8 cellular contexts compared by ENCODE assay signal in the genomic region with DNA sequence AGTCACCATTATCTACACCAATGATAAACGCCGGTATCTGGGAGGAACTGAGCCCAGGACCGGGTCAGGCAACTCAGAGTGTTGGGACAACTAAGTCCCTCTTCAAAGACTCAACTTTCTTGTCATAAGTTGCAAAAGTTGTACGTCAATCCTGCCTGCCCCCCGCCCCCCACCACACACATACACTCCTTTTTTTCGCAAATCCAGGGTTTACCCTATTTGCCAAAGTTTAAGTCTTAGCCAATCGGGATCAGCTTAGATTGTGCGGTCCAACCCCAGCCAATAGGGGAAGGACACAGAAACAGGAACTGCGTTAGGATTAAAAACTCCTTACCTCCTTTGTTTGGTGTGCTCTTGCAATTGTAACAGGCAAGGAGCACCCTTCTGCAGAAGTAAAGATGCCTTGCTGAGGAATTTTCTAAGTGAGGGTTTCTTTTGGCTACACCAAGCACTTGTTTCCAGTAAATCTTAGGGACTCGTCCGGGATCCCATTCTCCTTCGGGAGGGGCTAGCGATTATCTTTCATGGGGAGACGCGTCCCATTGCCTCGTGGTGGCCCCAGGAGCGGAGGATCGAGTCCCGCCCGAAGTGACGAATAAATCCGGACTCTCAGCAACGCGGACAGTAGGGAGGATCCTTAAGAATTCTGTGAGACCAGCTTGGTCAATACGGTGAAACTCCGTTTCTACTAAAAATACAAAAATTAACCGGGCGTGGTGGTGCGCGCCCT.
A peak's percentile ranks its signal among the peaks of the same experiment; 100 is the strongest.
DNase-seq lines count a peak whose midpoint lies in the region; ATAC-seq and TF ChIP-seq lines count a peak whose summit lies in the region.

No MANE protein-coding gene starts in this region.

- H3K4me1 ChIP-seq in NT2/D1 (ENCODE audit: insufficient read depth, insufficient read length): peaks cover 2% of the 10 kb centered on the region
- peaks cover 0 to 17% (median 0%) of the 10 kb centered on the region in 3 donors for H3K4me1 ChIP-seq in gastroesophageal sphincter
- H3K4me1 ChIP-seq in neutrophil (ENCODE audit: control insufficient read depth in 1 of 2, insufficient read depth in 1 of 2, low read depth in 1 of 2, low read length in 1 of 2): peaks cover 19 to 26% of the 10 kb centered on the region in 2 experiments

- POLR2A ChIA-PET in BJ (lab: Charles Lee): interaction anchor here (0.6 to 0.9 kb wide), 6 partner anchors 9 to 688 kb away, joined by 3 to 26 read pairs (median 3); a partner anchor contains a TSS

- H3K27ac ChIP-seq in gastroesophageal sphincter (peak overlapping the region; percentile 9 to 85 (median 81)), neutrophil (peak overlapping the region; percentile 43)

- H3K9me3 ChIP-seq in NT2/D1 (ENCODE audit: insufficient read depth, low read length) (no peaks in the 10 kb centered on the region), gastroesophageal sphincter (no peaks in the 10 kb centered on the region), neutrophil (no peaks in the 10 kb centered on the region)

- TF ChIP-seq EP300 in gastroesophageal sphincter (IDR thresholded peaks at IDR 0.05): no peak

- ATAC-seq in GM18868 (IDR thresholded peaks at IDR 0.05; ENCODE audit: unreplicated experiment): peak; percentile 53
- peak; percentile 34 for ATAC-seq in HG03095 (IDR thresholded peaks at IDR 0.05; ENCODE audit: unreplicated experiment)
- ATAC-seq in gastroesophageal sphincter: peak; percentile 81

- CTCF ChIA-PET in BJ (lab: Yijun Ruan, JAX): interaction anchor here (0.7 to 1.9 kb wide), 11 partner anchors 9 to 717 kb away, joined by 3 to 10 read pairs (median 4); no protein-coding TSS in a partner anchor

- peak in 1 of 2 donors; percentile 3 for TF ChIP-seq POLR2A in gastroesophageal sphincter (IDR thresholded peaks at IDR 0.05)

- H3K4me3 ChIP-seq in BJ (ENCODE audit: low read depth, low read length): peak overlapping the region; percentile 71
- H3K4me3 ChIP-seq in NT2/D1 (ENCODE audit: insufficient read length, low read depth): peak overlapping the region; percentile 92
- H3K4me3 ChIP-seq in gastroesophageal sphincter: peak overlapping the region; percentile 84 to 93
- peak overlapping the region; percentile 51 to 53 for H3K4me3 ChIP-seq in neutrophil (ENCODE audit: low read depth in 1 of 2, low read length in 1 of 2)

- no peak for TF ChIP-seq CTCF in BJ (IDR thresholded peaks at IDR 0.05; ENCODE audit: insufficient read depth, low read depth, low read length)
- TF ChIP-seq CTCF in gastroesophageal sphincter (IDR thresholded peaks at IDR 0.05): no peak
- no peak for TF ChIP-seq CTCF in neutrophil (IDR thresholded peaks at IDR 0.05)

- peak overlapping the region; percentile 91 for H3K9ac ChIP-seq in NT2/D1 (ENCODE audit: insufficient read length, low read depth)

- DNase-seq in BJ (ENCODE audit: low read depth): peak; percentile 71
- DNase-seq in NT2/D1 (ENCODE audit: low read depth, low spot score): peak; percentile 36
- DNase-seq in activated gamma-delta T cell treated with anti-CD3 and anti-CD28 coated beads, Interleukin-2, amount 50 U/mL, for 16 hours (ENCODE audit: low read depth): peak; percentile 19
- DNase-seq in NCI-H1048 (lab: John Stamatoyannopoulos, UW): no peak

- 1 to 6% methylated on average over 7 to 19 of the region's 30 CpGs for WGBS in gastroesophageal sphincter (ENCODE audit: low coverage in 1 of 2), 2 donors

- no peaks in the 10 kb centered on the region for H3K36me3 ChIP-seq in BJ (ENCODE audit: control insufficient read depth, insufficient read depth, low read length)
- H3K36me3 ChIP-seq in NT2/D1 (ENCODE audit: insufficient read depth, insufficient read length, low read length): no peaks in the 10 kb centered on the region
- no peaks in the 10 kb centered on the region for H3K36me3 ChIP-seq in gastroesophageal sphincter
- H3K36me3 ChIP-seq in neutrophil: no peaks in the 10 kb centered on the region

- H3K27me3 ChIP-seq in BJ (ENCODE audit: control insufficient read depth, insufficient read depth, low read length): no peaks in the 10 kb centered on the region; the same call in 1 of the 2 replicates
- H3K27me3 ChIP-seq in NT2/D1 (ENCODE audit: insufficient read depth, insufficient read length): no peaks in the 10 kb centered on the region
- peaks cover 19% of the 10 kb centered on the region for H3K27me3 ChIP-seq in gastroesophageal sphincter
- peaks cover 56% of the 10 kb centered on the region for H3K27me3 ChIP-seq in neutrophil
